ENCODE assay signal across 19 cellular contexts in the genomic region with DNA sequence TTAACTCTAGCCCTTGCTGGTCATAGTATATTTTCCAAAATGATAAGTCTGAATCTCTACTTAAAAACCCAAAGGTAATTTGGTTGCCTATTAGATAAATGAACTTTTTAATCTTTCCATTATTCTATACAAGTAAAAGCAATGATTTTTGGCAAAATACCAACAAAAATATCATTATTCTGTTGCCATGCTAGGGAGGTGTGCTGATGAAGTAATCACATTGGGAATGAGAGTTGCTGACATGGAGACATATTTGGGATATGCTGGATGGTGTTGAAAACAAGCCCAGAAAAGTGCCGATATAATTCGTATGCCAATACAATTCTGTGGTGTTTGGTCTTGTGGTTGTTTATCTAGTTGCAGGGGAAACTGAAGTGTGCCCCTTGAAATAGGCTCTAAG. TPM values are rescaled to one million over a fixed set of nuclear protein-coding genes. Genes with fewer than 3 reads are reported as not detected.
A peak's percentile ranks its signal among the peaks of the same experiment; 100 is the strongest.
DNase-seq lines count a peak whose midpoint lies in the region; ATAC-seq, FAIRE-seq and TF ChIP-seq lines count a peak whose summit lies in the region.
"Had no signal": no experiment of that assay in that cellular context is flagged by ENCODE, and none has a peak within 500 bp of the region (broad histone marks: within the 10 kb centered on the region; RNA-seq: fewer than 3 reads in every experiment).

No MANE protein-coding gene starts in this region.

- no peak overlapping the region for H3K27ac ChIP-seq in endothelial cell of umbilical vein (ENCODE audit: insufficient read depth, low read depth, low read length)
- H3K27ac ChIP-seq: GM23248 had no signal

- dilution Hi-C loops in endothelial cell of umbilical vein (cut with MboI; ENCODE audit: extremely low pct_ligation_motif_present, low sequenced_read_pairs): no loop called here

- H3K9ac ChIP-seq in Loucy (ENCODE audit: low read depth, low read length, poor library complexity, severe bottlenecking) (no peak overlapping the region), endothelial cell of umbilical vein (replicated peaks; ENCODE audit: extremely low read depth, insufficient read depth, low read length) (no peak overlapping the region)
- H3K9ac ChIP-seq: GM23248 had no signal

- peak; percentile 25 for DNase-seq in endothelial cell of umbilical vein (ENCODE audit: low read depth, low spot score)
- DNase-seq in activated CD8-positive, alpha-beta memory T cell treated with anti-CD3 and anti-CD28 coated beads, Interleukin-2, amount 50 U/mL, for 48 hours: no peak
- DNase-seq in NCI-H1694 (lab: John Stamatoyannopoulos, UW): no peak
- DNase-seq: C1 segment of cervical spinal cord; Calu3; CD4-positive, alpha-beta memory T cell; COR-L47; DMS153; DND-41; GDM1; GM23248; H7; HCEC 1CT had no signal

- H3K4me3 ChIP-seq in Loucy (ENCODE audit: low read length, poor library complexity, severe bottlenecking) (peak overlapping the region; percentile 9), endothelial cell of umbilical vein (replicated peaks in 1 of 3; ENCODE audit: insufficient read depth in 1 of 3, low read depth in 1 of 3, low read length in 3 of 3) (no peak overlapping the region)
- H3K4me3 ChIP-seq: GM12878, GM23248 had no signal

- H3K79me2 ChIP-seq in Loucy (ENCODE audit: insufficient read depth, low read length) (peaks cover 70% of the 10 kb centered on the region), endothelial cell of umbilical vein (ENCODE audit: control insufficient read depth, insufficient read depth, low read length) (peaks cover 23% of the 10 kb centered on the region)

- H3K9me2 ChIP-seq in Loucy (replicated peaks; ENCODE audit: low read depth, low read length): no peaks in the 10 kb centered on the region

- no peak for TF ChIP-seq CTCF in Loucy (conservative IDR thresholded peaks at IDR 0.05; ENCODE audit: low read length)
- no peak for TF ChIP-seq CTCF in endothelial cell of umbilical vein (IDR thresholded peaks at IDR 0.05; ENCODE audit: extremely low read depth in 1 of 2, insufficient read depth in 1 of 2, low read depth in 1 of 2, low read length in 2 of 2)

- no peak for ATAC-seq in HG03378 (IDR thresholded peaks at IDR 0.05; ENCODE audit: unreplicated experiment)
- ATAC-seq: GM12878 had no signal

- CTCF ChIA-PET in endothelial cell of umbilical vein (lab: Charles Lee): interaction anchor here (0.6 to 1.6 kb wide), 4 partner anchors 9 to 873 kb away, joined by 3 to 5 read pairs (median 4); no protein-coding TSS in a partner anchor

- peaks cover 41% of the 10 kb centered on the region for H3K4me1 ChIP-seq in Loucy (ENCODE audit: insufficient read depth, low read length, poor library complexity, severe bottlenecking)
- peaks cover 9% of the 10 kb centered on the region for H3K4me1 ChIP-seq in endothelial cell of umbilical vein (ENCODE audit: control insufficient read depth, extremely low read depth, insufficient read depth, low read length)

- POLR2A ChIA-PET in endothelial cell of umbilical vein (lab: Charles Lee): no interaction called here

- H3K36me3 ChIP-seq in Loucy (ENCODE audit: insufficient read depth, low read length) (peaks cover 63% of the 10 kb centered on the region), endothelial cell of umbilical vein (ENCODE audit: control insufficient read depth in 2 of 2, extremely low read depth in 1 of 2, insufficient read depth in 2 of 2, low read length in 2 of 2) (peaks cover 8 to 12% of the 10 kb centered on the region in 2 experiments)

- FAIRE-seq in G401.6 (lab: Jason Lieb, UNC): peak; percentile 57
- FAIRE-seq in endothelial cell of umbilical vein (lab: Jason Lieb, UNC): no peak
- FAIRE-seq: GM12878, GM19239, H1 had no signal

- no TSS peak for BruUV-seq in endothelial cell of umbilical vein (replicated peaks; lab: Mats Ljungman, UMichigan)

- H2AFZ ChIP-seq in Loucy (ENCODE audit: low read length): no peak overlapping the region
- no peak overlapping the region for H2AFZ ChIP-seq in endothelial cell of umbilical vein (ENCODE audit: low read depth, low read length)
- H2AFZ ChIP-seq: GM23248 had no signal

- H3K9me3 ChIP-seq in Loucy (ENCODE audit: insufficient read depth, low read depth, low read length) (no peaks in the 10 kb centered on the region), endothelial cell of umbilical vein (replicated peaks; ENCODE audit: control insufficient read depth, insufficient read depth, low read length) (no peaks in the 10 kb centered on the region)

- no peak for TF ChIP-seq POLR2A in endothelial cell of umbilical vein (IDR thresholded peaks at IDR 0.05; ENCODE audit: low read depth, low read length)

- no peaks in the 10 kb centered on the region for H3K9me1 ChIP-seq in endothelial cell of umbilical vein (replicated peaks; ENCODE audit: control insufficient read depth, extremely low read depth, insufficient read depth, low read length)

- H4K20me1 ChIP-seq in Loucy (ENCODE audit: insufficient read depth, low read length, poor library complexity, severe bottlenecking) (peaks cover 64% of the 10 kb centered on the region), endothelial cell of umbilical vein (replicated peaks; ENCODE audit: control insufficient read depth, extremely low read depth, insufficient read depth, low read length) (no peaks in the 10 kb centered on the region)

- H3K27me3 ChIP-seq in Loucy (ENCODE audit: insufficient read depth, low read length, poor library complexity, severe bottlenecking): no peaks in the 10 kb centered on the region
- H3K27me3 ChIP-seq in endothelial cell of umbilical vein (ENCODE audit: control insufficient read depth in 2 of 2, insufficient read depth in 2 of 2, low read length in 2 of 2): no peaks in the 10 kb centered on the region

- H3K4me2 ChIP-seq in Loucy (ENCODE audit: low read depth, low read length, poor library complexity, severe bottlenecking) (peak overlapping the region; percentile 40), endothelial cell of umbilical vein (ENCODE audit: insufficient read depth, low read length) (no peak overlapping the region)

- no peaks in the 10 kb centered on the region for H3F3A ChIP-seq in Loucy (ENCODE audit: low read depth)

- intact Hi-C loops in endothelial cell of umbilical vein (cut with micrococcal nuclease): no loop called here

TF ChIP-seq in endothelial cell of umbilical vein, 7 proteins besides CTCF, POLR2A, EP300 and RAD21:
- no peak for TF ChIP-seq GATA2 (IDR thresholded peaks at IDR 0.05; ENCODE audit: insufficient read depth, insufficient read length, low read depth, low read length)
- TF ChIP-seq JUN (IDR thresholded peaks at IDR 0.05; ENCODE audit: borderline replicate concordance, insufficient read depth, insufficient read length, low read depth): no peak
- TF ChIP-seq POLR2AphosphoS5 (IDR thresholded peaks at IDR 0.05; ENCODE audit: insufficient read depth, low read depth, low read length): no peak

RNA-seq across cellular contexts. Expression of gene TOPBP1, which starts 6.0 kb away (rescaled TPM):
- total RNA-seq in endothelial cell of umbilical vein: 42.2 and 42.4 TPM in 2 replicates
- 20.9 and 23.3 TPM in 2 replicates for polyA plus RNA-seq in endothelial cell of umbilical vein
- 22.5 and 22.8 TPM in 2 replicates for polyA plus RNA-seq in endothelial cell of umbilical vein (2011; cell fraction: cytosol; rRNA removed)
- 114 and 163 TPM in 2 replicates for polyA plus RNA-seq in endothelial cell of umbilical vein (2011; cell fraction: nucleus; rRNA removed)
- 20.4 and 31.0 TPM in 2 replicates for polyA plus RNA-seq in endothelial cell of umbilical vein (2012)
- 33.4 and 36.7 TPM in 2 replicates for polyA minus RNA-seq in endothelial cell of umbilical vein
- 26.3 TPM for polyA minus RNA-seq in endothelial cell of umbilical vein (2011; cell fraction: cytosol; rRNA and poly(A)+ RNA removed)
- 77.6 and 123 TPM in 2 replicates for polyA minus RNA-seq in endothelial cell of umbilical vein (2011; cell fraction: nucleus; rRNA and poly(A)+ RNA removed)
